In genomic region chr10:77537720-77538373, GRCh38 we compare ENCODE assay signal across 27 cellular contexts.
A peak's percentile ranks its signal among the peaks of the same experiment; 100 is the strongest.
DNase-seq lines count a peak whose midpoint lies in the region; ATAC-seq and TF ChIP-seq lines count a peak whose summit lies in the region.
"Had no signal": no experiment of that assay in that cellular context is flagged by ENCODE, and none has a peak within 500 bp of the region (broad histone marks: within the 10 kb centered on the region; RNA-seq: fewer than 3 reads in every experiment).

No MANE protein-coding gene starts in this region.

- no peak for TF ChIP-seq CTCF in gastrocnemius medialis (IDR thresholded peaks at IDR 0.05 in 4 of 5, conservative IDR thresholded peaks at IDR 0.05 in 1 of 5)

- H3K4me1 ChIP-seq in adipocyte (ENCODE audit: control insufficient read depth, insufficient read depth, low read length) (peaks cover 6% of the 10 kb centered on the region), gastrocnemius medialis (peaks cover 22 to 28% of the 10 kb centered on the region in 2 donors)

- DNase-seq in AG20443 (ENCODE audit: low spot score): peak; percentile 37
- no peak for DNase-seq in adipocyte (ENCODE audit: low read depth)
- DNase-seq in hepatic stellate cell (ENCODE audit: low spot score): peak; percentile 42
- no peak for DNase-seq in gastrocnemius medialis
- DNase-seq in stimulated activated effector memory CD8-positive, alpha-beta T cell treated with anti-CD3 and anti-CD28 coated beads, Interleukin-12 subunit alpha, Interleukin-12 subunit beta, amount 100 ng/mL, for 72 hours (ENCODE audit: low spot score in 2 of 2): no peak
- DNase-seq in NCI-H345 treated with DMSO at 0.1 percent for 48 hours (lab: John Stamatoyannopoulos, UW; ENCODE audit: unreplicated experiment): no peak
- DNase-seq in Ammon's horn (ENCODE audit: low spot score): no peak
- no peak for DNase-seq in stimulated activated CD4-positive, alpha-beta T cell treated with anti-CD3 and anti-CD28 coated beads, Interleukin-4, amount 100 ng/mL, for 4 hours
- DNase-seq: activated CD4-positive, alpha-beta T cell treated with anti-CD3 and anti-CD28 coated beads for 4 hours; activated CD8-positive, alpha-beta memory T cell treated with anti-CD3 and anti-CD28 coated beads, Interleukin-2, amount 10 ng/mL, durations not matched to agents 7 days and 5 days; activated naive CD8-positive, alpha-beta T cell treated with anti-CD3 and anti-CD28 coated beads, Interleukin-2, amount 50 U/mL, for 24 hours; caudate nucleus; effector CD4-positive, alpha-beta T cell; heart left ventricle; HFFc6; immature natural killer cell; naive B cell; NCI-H1092; NCI-H2081; NCI-H526; ovary; Right ventricle myocardium superior; stimulated activated naive CD8-positive, alpha-beta T cell treated with anti-CD3 and anti-CD28 coated beads, Interleukin-15, amount 100 ng/mL, for 72 hours; T-cell had no signal

- H3K9ac ChIP-seq in adipocyte (ENCODE audit: low read length): peak overlapping the region; percentile 14

- no peak for TF ChIP-seq POLR2A in gastrocnemius medialis (IDR thresholded peaks at IDR 0.05)

- H3K27ac ChIP-seq in gastrocnemius medialis: peak overlapping the region in 3 of 4 donors; percentile 17 to 30 (median 28)
- H3K27ac ChIP-seq: ovary, skin epidermis had no signal

- intact Hi-C loops in gastrocnemius medialis (cut with DNase I; ENCODE audit: low total_unique reads): no loop called here

- in situ Hi-C loops in gastrocnemius medialis (cut with MboI; ENCODE audit: low sequenced_read_pairs in 4 of 4): no loop called here

- H3K27me3 ChIP-seq in adipocyte (replicated peaks; ENCODE audit: control insufficient read depth, insufficient read depth, low read length) (no peaks in the 10 kb centered on the region), gastrocnemius medialis (no peaks in the 10 kb centered on the region)
- H3K27me3 ChIP-seq: ovary had no signal

- no peak overlapping the region for H3K4me3 Mint-ChIP-seq in stimulated activated effector memory CD8-positive, alpha-beta T cell treated with anti-CD3 and anti-CD28 coated beads, Interleukin-12 subunit alpha, Interleukin-12 subunit beta, amount 100 ng/mL, for 72 hours
- H3K4me3 Mint-ChIP-seq: activated CD8-positive, alpha-beta memory T cell treated with anti-CD3 and anti-CD28 coated beads, Interleukin-2, amount 10 ng/mL, durations not matched to agents 7 days and 5 days; activated naive CD8-positive, alpha-beta T cell treated with anti-CD3 and anti-CD28 coated beads, Interleukin-2, amount 50 U/mL, for 24 hours; HFFc6; immature natural killer cell; naive B cell; stimulated activated naive CD8-positive, alpha-beta T cell treated with anti-CD3 and anti-CD28 coated beads, Interleukin-15, amount 100 ng/mL, for 72 hours; T-cell had no signal

- peaks cover 3% of the 10 kb centered on the region for H3K9me3 Mint-ChIP-seq in stimulated activated effector memory CD8-positive, alpha-beta T cell treated with anti-CD3 and anti-CD28 coated beads, Interleukin-12 subunit alpha, Interleukin-12 subunit beta, amount 100 ng/mL, for 72 hours
- H3K9me3 Mint-ChIP-seq: activated T-helper 2 cell treated with anti-CD3 and anti-CD28 coated beads, Interferon-gamma antibody, Interleukin-2, Interleukin-4, amounts not matched to agents 10 μg/mL and 5 μg/mL and 100 μg/mL, durations not matched to agents 14 hours and 24 hours and 36 hours; HFFc6 had no signal

- H3K4me1 Mint-ChIP-seq in stimulated activated effector memory CD8-positive, alpha-beta T cell treated with anti-CD3 and anti-CD28 coated beads, Interleukin-12 subunit alpha, Interleukin-12 subunit beta, amount 100 ng/mL, for 72 hours: no peaks in the 10 kb centered on the region
- H3K4me1 Mint-ChIP-seq: activated naive CD8-positive, alpha-beta T cell treated with anti-CD3 and anti-CD28 coated beads, Interleukin-2, amount 50 U/mL, for 24 hours; stimulated activated naive CD8-positive, alpha-beta T cell treated with anti-CD3 and anti-CD28 coated beads, Interleukin-15, amount 100 ng/mL, for 72 hours; T-cell had no signal

- no peaks in the 10 kb centered on the region for H3K36me3 Mint-ChIP-seq in stimulated activated effector memory CD8-positive, alpha-beta T cell treated with anti-CD3 and anti-CD28 coated beads, Interleukin-12 subunit alpha, Interleukin-12 subunit beta, amount 100 ng/mL, for 72 hours
- H3K36me3 Mint-ChIP-seq: activated CD8-positive, alpha-beta memory T cell treated with anti-CD3 and anti-CD28 coated beads, Interleukin-2, amount 10 ng/mL, durations not matched to agents 7 days and 5 days; immature natural killer cell; naive B cell; T-cell had no signal

- H3K36me3 ChIP-seq in adipocyte (ENCODE audit: control insufficient read depth, insufficient read depth, low read length, severe bottlenecking): no peaks in the 10 kb centered on the region
- no peaks in the 10 kb centered on the region for H3K36me3 ChIP-seq in gastrocnemius medialis
- H3K36me3 ChIP-seq: heart left ventricle, ovary had no signal

- ATAC-seq in gastrocnemius medialis: no peak
- ATAC-seq in stimulated activated effector memory CD8-positive, alpha-beta T cell treated with anti-CD3 and anti-CD28 coated beads, Interleukin-12 subunit alpha, Interleukin-12 subunit beta, amount 100 ng/mL, for 72 hours: no peak
- ATAC-seq: activated CD8-positive, alpha-beta memory T cell treated with anti-CD3 and anti-CD28 coated beads, Interleukin-2, amount 10 ng/mL, durations not matched to agents 7 days and 5 days; activated naive CD8-positive, alpha-beta T cell treated with anti-CD3 and anti-CD28 coated beads, Interleukin-2, amount 50 U/mL, for 24 hours; stimulated activated naive CD8-positive, alpha-beta T cell treated with anti-CD3 and anti-CD28 coated beads, Interleukin-15, amount 100 ng/mL, for 72 hours; T-cell had no signal

- no peak overlapping the region for H3K4me3 ChIP-seq in adipocyte (ENCODE audit: low read length)
- H3K4me3 ChIP-seq in gastrocnemius medialis: no peak overlapping the region
- H3K4me3 ChIP-seq: heart left ventricle, lung, ovary, skin epidermis had no signal

- H3K9me3 ChIP-seq in adipocyte (ENCODE audit: control insufficient read depth, low read length): no peaks in the 10 kb centered on the region
- H3K9me3 ChIP-seq in gastrocnemius medialis: no peaks in the 10 kb centered on the region
- H3K9me3 ChIP-seq: ovary had no signal

- no peak overlapping the region for H3K27ac Mint-ChIP-seq in stimulated activated effector memory CD8-positive, alpha-beta T cell treated with anti-CD3 and anti-CD28 coated beads, Interleukin-12 subunit alpha, Interleukin-12 subunit beta, amount 100 ng/mL, for 72 hours
- H3K27ac Mint-ChIP-seq: activated CD8-positive, alpha-beta memory T cell treated with anti-CD3 and anti-CD28 coated beads, Interleukin-2, amount 10 ng/mL, durations not matched to agents 7 days and 5 days; activated naive CD8-positive, alpha-beta T cell treated with anti-CD3 and anti-CD28 coated beads, Interleukin-2, amount 50 U/mL, for 24 hours; activated T-helper 2 cell treated with anti-CD3 and anti-CD28 coated beads, Interferon-gamma antibody, Interleukin-2, Interleukin-4, amounts not matched to agents 10 μg/mL and 5 μg/mL and 100 μg/mL, durations not matched to agents 14 hours and 24 hours and 36 hours; HFFc6; immature natural killer cell; stimulated activated naive CD8-positive, alpha-beta T cell treated with anti-CD3 and anti-CD28 coated beads, Interleukin-15, amount 100 ng/mL, for 72 hours; T-cell had no signal

Comparison
In these comparisons a context has a peak if more than half of its experiments do, and no peak if none do; other contexts are left out.
1. DNase-seq: peak in AG20443 (single experiment) and hepatic stellate cell (single experiment); none in adipocyte (single experiment), gastrocnemius medialis (0 of 2), stimulated activated effector memory CD8-positive, alpha-beta T cell treated with anti-CD3 and anti-CD28 coated beads, Interleukin-12 subunit alpha, Interleukin-12 subunit beta, amount 100 ng/mL, for 72 hours (0 of 2), NCI-H345 treated with DMSO at 0.1 percent for 48 hours (single experiment), Ammon's horn (single experiment) and stimulated activated CD4-positive, alpha-beta T cell treated with anti-CD3 and anti-CD28 coated beads, Interleukin-4, amount 100 ng/mL, for 4 hours (0 of 2).